Comparison of ENCODE assay signal across 5 cellular contexts in the genomic region with DNA sequence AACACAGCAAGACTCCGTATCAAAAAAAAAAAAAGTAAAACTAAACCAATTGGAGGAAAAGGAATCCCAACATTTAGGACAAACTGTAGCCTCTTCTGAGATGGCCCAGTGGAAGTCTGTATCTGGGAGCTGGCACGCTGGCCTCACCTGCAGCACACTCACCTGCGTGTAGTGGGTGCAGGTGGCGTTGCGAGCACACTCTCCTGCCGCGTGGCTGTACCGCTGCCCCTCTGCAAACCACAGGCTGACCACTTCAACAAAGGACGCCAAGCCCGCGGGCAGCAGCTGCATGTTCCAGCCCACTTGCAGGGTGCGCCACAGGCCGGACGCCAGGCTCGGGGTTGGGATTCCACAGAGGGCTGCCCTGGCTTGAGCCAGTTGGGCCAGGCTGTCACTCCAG. TPM values are rescaled to one million over a fixed set of nuclear protein-coding genes. Genes with fewer than 3 reads are reported as not detected.
"Had no signal": no experiment of that assay in that cellular context is flagged by ENCODE, and none has a peak within 500 bp of the region (broad histone marks: within the 10 kb centered on the region; RNA-seq: fewer than 3 reads in every experiment).

No MANE protein-coding gene starts in this region.

RNA-seq across cellular contexts. Expression of gene CLEC18B, which starts 3.4 kb away (rescaled TPM):
- total RNA-seq: GM23338, H1 had no signal
- polyA plus RNA-seq: GM23248 had no signal

RNA-seq across cellular contexts. Expression of gene NPIPB15, which starts 41.8 kb away (rescaled TPM):
- total RNA-seq: H4, H7 had no signal
